9 cellular contexts compared by ENCODE assay signal in the genomic region with DNA sequence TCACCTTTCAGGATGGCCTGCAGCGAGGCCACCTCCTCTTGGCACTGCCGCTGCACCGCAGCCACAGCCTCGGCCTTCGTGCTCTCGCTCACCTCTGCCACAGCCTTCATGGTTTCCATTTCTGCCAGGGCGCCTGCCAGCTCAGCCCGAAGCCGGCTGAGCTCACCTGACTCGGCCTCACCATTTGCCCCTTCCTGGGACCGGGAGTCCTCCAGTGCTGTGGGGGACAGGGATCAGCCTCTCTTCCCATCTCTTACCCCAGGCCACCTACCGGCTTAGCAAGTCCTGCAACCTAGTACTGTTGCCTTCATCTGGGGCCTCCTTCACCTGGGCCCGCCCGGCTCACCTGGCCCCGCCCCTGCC. TPM values are rescaled to one million over a fixed set of nuclear protein-coding genes. Genes with fewer than 3 reads are reported as not detected.
DNase-seq lines count a peak whose midpoint lies in the region; ATAC-seq and TF ChIP-seq lines count a peak whose summit lies in the region.
"Had no signal": no experiment of that assay in that cellular context is flagged by ENCODE, and none has a peak within 500 bp of the region (broad histone marks: within the 10 kb centered on the region; RNA-seq: fewer than 3 reads in every experiment).

No MANE protein-coding gene starts in this region.

- H3K9me3 ChIP-seq in iPS-18a (ENCODE audit: control insufficient read depth, low read depth, low read length), result no peaks in the 10 kb centered on the region

- intact Hi-C loops in activated CD4-positive, alpha-beta T cell treated with anti-CD3 and anti-CD28 coated beads for 36 hours (cut with DNase I, micrococcal nuclease), result loop anchor here (5.0 to 10.0 kb wide), 2 partner anchors 47 to 1140 kb away; a partner anchor contains a TSS
- intact Hi-C loops in posterior vena cava (cut with DNase I), result no loop called here

- H3K4me1 ChIP-seq in iPS-18a (ENCODE audit: control insufficient read depth, low read depth, low read length), result peaks cover 5% of the 10 kb centered on the region

- CTCF ChIA-PET in activated CD4-positive, alpha-beta T cell treated with anti-CD3 and anti-CD28 coated beads for 36 hours (lab: Charles Lee), result no interaction called here
- CTCF ChIA-PET in WTC11 (lab: Charles Lee), result interaction anchor here (0.9 to 3.3 kb wide), 8 partner anchors 10 to 78 kb away, joined by 3 to 16 read pairs (median 6); a partner anchor contains a TSS

- no peak for ATAC-seq in activated CD4-positive, alpha-beta T cell treated with anti-CD3 and anti-CD28 coated beads for 36 hours
- ATAC-seq in WTC11, result no peak
- ATAC-seq in activated CD4-positive, CD25-positive, alpha-beta regulatory T cell treated with anti-CD3 and anti-CD28 coated beads, Interleukin-2, amount 50 U/mL, for 24 hours, result no peak

- H3K36me3 Mint-ChIP-seq in activated CD4-positive, alpha-beta T cell treated with anti-CD3 and anti-CD28 coated beads for 36 hours (ENCODE audit: low read depth), result peaks cover 7% of the 10 kb centered on the region
- H3K36me3 Mint-ChIP-seq in WTC11, result 0 out of 2 replicates have a peak, but pooled peaks cover 5% of the 10 kb centered on the region

- peaks cover 14% of the 10 kb centered on the region for H3K4me1 Mint-ChIP-seq in activated CD4-positive, alpha-beta T cell treated with anti-CD3 and anti-CD28 coated beads for 36 hours
- peaks cover 14% of the 10 kb centered on the region for H3K4me1 Mint-ChIP-seq in WTC11

- peaks cover 4% of the 10 kb centered on the region for H3K36me3 ChIP-seq in iPS-18a (ENCODE audit: control insufficient read depth, low read depth, low read length)

- no peak for DNase-seq in activated CD4-positive, alpha-beta T cell treated with anti-CD3 and anti-CD28 coated beads for 36 hours
- DNase-seq in activated CD4-positive, alpha-beta T cell treated with anti-CD3 and anti-CD28 coated beads, Interleukin-2, amount 50 U/mL, for 48 hours, result no peak
- DNase-seq in WTC11 (ENCODE audit: low spot score), result no peak
- DNase-seq in substantia nigra (lab: John Stamatoyannopoulos, UW), result peak in 1 of 49 donors; percentile 37
- no peak for DNase-seq in posterior vena cava (ENCODE audit: low spot score)
- no peak for DNase-seq in NCI-H446 treated with DMSO at 0.1 percent for 48 hours (lab: John Stamatoyannopoulos, UW)

- H3K9ac ChIP-seq in iPS-18a (ENCODE audit: low read length), result peak overlapping the region; percentile 46

- POLR2A ChIA-PET in activated CD4-positive, alpha-beta T cell treated with anti-CD3 and anti-CD28 coated beads for 36 hours (lab: Charles Lee), result interaction anchor here (1.1 kb wide), 1 partner anchor 12 kb away, joined by 3 read pairs; no protein-coding TSS in a partner anchor
- POLR2A ChIA-PET in WTC11 (lab: Charles Lee), result interaction anchor here (0.7 to 1.9 kb wide), 3 partner anchors 26 to 61 kb away, joined by 3 to 8 read pairs (median 4); a partner anchor contains a TSS

- no peak for TF ChIP-seq CTCF in WTC11 (IDR thresholded peaks at IDR 0.05)

- peak overlapping the region; percentile 87 for H3K4me3 Mint-ChIP-seq in activated CD4-positive, alpha-beta T cell treated with anti-CD3 and anti-CD28 coated beads for 36 hours
- H3K4me3 Mint-ChIP-seq in WTC11, result peak overlapping the region; percentile 97

- H3K27ac Mint-ChIP-seq in activated CD4-positive, alpha-beta T cell treated with anti-CD3 and anti-CD28 coated beads for 36 hours, result peak overlapping the region; percentile 42
- peak overlapping the region; percentile 98 for H3K27ac Mint-ChIP-seq in WTC11

- H3K27me3 ChIP-seq in iPS-18a (ENCODE audit: control insufficient read depth, insufficient read depth, low read length), result no peaks in the 10 kb centered on the region

- no peaks in the 10 kb centered on the region for H3K9me3 Mint-ChIP-seq in activated CD4-positive, alpha-beta T cell treated with anti-CD3 and anti-CD28 coated beads for 36 hours (ENCODE audit: low read depth)
- H3K9me3 Mint-ChIP-seq in WTC11, result no peaks in the 10 kb centered on the region

- peak overlapping the region; percentile 75 for H3K4me3 ChIP-seq in iPS-18a (ENCODE audit: low read length)

- H3K27ac ChIP-seq in iPS-18a (ENCODE audit: low read length) (peak overlapping the region; percentile 61), substantia nigra (ENCODE audit: low read depth, low read length, poor library complexity, severe bottlenecking) (peak overlapping the region; percentile 95)

- H3K27me3 Mint-ChIP-seq in activated CD4-positive, alpha-beta T cell treated with anti-CD3 and anti-CD28 coated beads for 36 hours, result no peaks in the 10 kb centered on the region
- H3K27me3 Mint-ChIP-seq in WTC11 (ENCODE audit: low read depth), result peaks cover 3% of the 10 kb centered on the region; the same call in 1 of the 2 replicates

TF ChIP-seq in WTC11, 78 proteins besides CTCF, POLR2A, EP300 and RAD21:
- TF ChIP-seq, protein P1, sequence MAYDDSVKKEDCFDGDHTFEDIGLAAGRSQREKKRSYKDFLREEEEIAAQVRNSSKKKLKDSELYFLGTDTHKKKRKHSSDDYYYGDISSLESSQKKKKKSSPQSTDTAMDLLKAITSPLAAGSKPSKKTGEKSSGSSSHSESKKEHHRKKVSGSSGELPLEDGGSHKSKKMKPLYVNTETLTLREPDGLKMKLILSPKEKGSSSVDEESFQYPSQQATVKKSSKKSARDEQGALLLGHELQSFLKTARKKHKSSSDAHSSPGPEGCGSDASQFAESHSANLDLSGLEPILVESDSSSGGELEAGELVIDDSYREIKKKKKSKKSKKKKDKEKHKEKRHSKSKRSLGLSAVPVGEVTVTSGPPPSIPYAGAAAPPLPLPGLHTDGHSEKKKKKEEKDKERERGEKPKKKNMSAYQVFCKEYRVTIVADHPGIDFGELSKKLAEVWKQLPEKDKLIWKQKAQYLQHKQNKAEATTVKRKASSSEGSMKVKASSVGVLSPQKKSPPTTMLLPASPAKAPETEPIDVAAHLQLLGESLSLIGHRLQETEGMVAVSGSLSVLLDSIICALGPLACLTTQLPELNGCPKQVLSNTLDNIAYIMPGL (CRISPR knock-in tag; IDR thresholded peaks at IDR 0.05), result 0 out of 2 replicates have a peak, but pooled peaks have one; percentile 8
- TF ChIP-seq ZBTB21 (CRISPR knock-in tag; IDR thresholded peaks at IDR 0.05; ENCODE audit: borderline replicate concordance), result no peak
- TF ChIP-seq, protein P2, sequence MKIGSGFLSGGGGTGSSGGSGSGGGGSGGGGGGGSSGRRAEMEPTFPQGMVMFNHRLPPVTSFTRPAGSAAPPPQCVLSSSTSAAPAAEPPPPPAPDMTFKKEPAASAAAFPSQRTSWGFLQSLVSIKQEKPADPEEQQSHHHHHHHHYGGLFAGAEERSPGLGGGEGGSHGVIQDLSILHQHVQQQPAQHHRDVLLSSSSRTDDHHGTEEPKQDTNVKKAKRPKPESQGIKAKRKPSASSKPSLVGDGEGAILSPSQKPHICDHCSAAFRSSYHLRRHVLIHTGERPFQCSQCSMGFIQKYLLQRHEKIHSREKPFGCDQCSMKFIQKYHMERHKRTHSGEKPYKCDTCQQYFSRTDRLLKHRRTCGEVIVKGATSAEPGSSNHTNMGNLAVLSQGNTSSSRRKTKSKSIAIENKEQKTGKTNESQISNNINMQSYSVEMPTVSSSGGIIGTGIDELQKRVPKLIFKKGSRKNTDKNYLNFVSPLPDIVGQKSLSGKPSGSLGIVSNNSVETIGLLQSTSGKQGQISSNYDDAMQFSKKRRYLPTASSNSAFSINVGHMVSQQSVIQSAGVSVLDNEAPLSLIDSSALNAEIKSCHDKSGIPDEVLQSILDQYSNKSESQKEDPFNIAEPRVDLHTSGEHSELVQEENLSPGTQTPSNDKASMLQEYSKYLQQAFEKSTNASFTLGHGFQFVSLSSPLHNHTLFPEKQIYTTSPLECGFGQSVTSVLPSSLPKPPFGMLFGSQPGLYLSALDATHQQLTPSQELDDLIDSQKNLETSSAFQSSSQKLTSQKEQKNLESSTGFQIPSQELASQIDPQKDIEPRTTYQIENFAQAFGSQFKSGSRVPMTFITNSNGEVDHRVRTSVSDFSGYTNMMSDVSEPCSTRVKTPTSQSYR (CRISPR knock-in tag; IDR thresholded peaks at IDR 0.05), result 0 out of 2 replicates have a peak, but pooled peaks have one; percentile 23
- TF ChIP-seq, protein P3, sequence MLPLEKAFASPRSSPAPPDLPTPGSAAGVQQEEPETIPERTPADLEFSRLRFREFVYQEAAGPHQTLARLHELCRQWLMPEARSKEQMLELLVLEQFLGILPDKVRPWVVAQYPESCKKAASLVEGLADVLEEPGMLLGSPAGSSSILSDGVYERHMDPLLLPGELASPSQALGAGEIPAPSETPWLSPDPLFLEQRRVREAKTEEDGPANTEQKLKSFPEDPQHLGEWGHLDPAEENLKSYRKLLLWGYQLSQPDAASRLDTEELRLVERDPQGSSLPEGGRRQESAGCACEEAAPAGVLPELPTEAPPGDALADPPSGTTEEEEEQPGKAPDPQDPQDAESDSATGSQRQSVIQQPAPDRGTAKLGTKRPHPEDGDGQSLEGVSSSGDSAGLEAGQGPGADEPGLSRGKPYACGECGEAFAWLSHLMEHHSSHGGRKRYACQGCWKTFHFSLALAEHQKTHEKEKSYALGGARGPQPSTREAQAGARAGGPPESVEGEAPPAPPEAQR (CRISPR knock-in tag; IDR thresholded peaks at IDR 0.05), result no peak
- TF ChIP-seq, protein P4, sequence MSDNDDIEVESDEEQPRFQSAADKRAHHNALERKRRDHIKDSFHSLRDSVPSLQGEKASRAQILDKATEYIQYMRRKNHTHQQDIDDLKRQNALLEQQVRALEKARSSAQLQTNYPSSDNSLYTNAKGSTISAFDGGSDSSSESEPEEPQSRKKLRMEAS (CRISPR knock-in tag; IDR thresholded peaks at IDR 0.05), result peak; percentile 59; the same call in 1 of the 2 replicates
- TF ChIP-seq NFATC4 (CRISPR knock-in tag; IDR thresholded peaks at IDR 0.05), result 0 out of 2 replicates have a peak, but pooled peaks have one; percentile 29

RNA-seq across cellular contexts. Expression of a gene that starts 0.7 kb away (rescaled TPM):
- 10 to 100 TPM in 1 of 2 experiments, 1 to 10 TPM in 1; 8.1 to 12.9 TPM for total RNA-seq in activated CD4-positive, alpha-beta T cell treated with anti-CD3 and anti-CD28 coated beads for 36 hours
- total RNA-seq in WTC11 (2021) (16.5 to 24.0 TPM (median 22.6 TPM) in 3 replicates), posterior vena cava (10 to 100 TPM; 10.3 to 13.7 TPM)

RNA-seq across cellular contexts. Expression of a gene that starts 7.4 kb away (rescaled TPM):
- total RNA-seq in activated CD4-positive, alpha-beta T cell treated with anti-CD3 and anti-CD28 coated beads for 36 hours, result under 1 TPM; 0.74 to 0.80 TPM
- 0.90 to 2.5 TPM (median 2.5 TPM) in 3 replicates for total RNA-seq in WTC11 (2021)
- total RNA-seq in posterior vena cava, result under 1 TPM; 0.32 to 0.33 TPM
- total RNA-seq: Daoy had no signal

RNA-seq across cellular contexts. Expression of a gene that starts 26.4 kb away (rescaled TPM):
- 10 to 100 TPM; 69.2 to 72.7 TPM for total RNA-seq in activated CD4-positive, alpha-beta T cell treated with anti-CD3 and anti-CD28 coated beads for 36 hours
- total RNA-seq in WTC11 (2021) (60.7 to 66.6 TPM (median 64.0 TPM) in 3 replicates), posterior vena cava (10 to 100 TPM; 19.5 to 20.2 TPM)

RNA-seq across cellular contexts. Expression of a gene that starts 46.1 kb away (rescaled TPM):
- total RNA-seq in activated CD4-positive, alpha-beta T cell treated with anti-CD3 and anti-CD28 coated beads for 36 hours, result 1 to 10 TPM; 2.8 to 3.4 TPM
- total RNA-seq in WTC11 (2021) (4.7 to 6.4 TPM (median 5.6 TPM) in 3 replicates), posterior vena cava (1 to 10 TPM in 1 of 2 donors, under 1 TPM in 1; 0.42 to 1.3 TPM)
- total RNA-seq: Daoy had no signal

RNA-seq across cellular contexts. Expression of a gene that starts 50.2 kb away (rescaled TPM):
- 10 to 100 TPM; 12.7 to 14.2 TPM for total RNA-seq in activated CD4-positive, alpha-beta T cell treated with anti-CD3 and anti-CD28 coated beads for 36 hours
- total RNA-seq in WTC11 (2021) (52.4 to 64.4 TPM (median 54.0 TPM) in 3 replicates), posterior vena cava (10 to 100 TPM; 22.4 to 24.9 TPM)

Comparison
In these comparisons a context has a peak if more than half of its experiments do, and no peak if none do; other contexts are left out.
1. intact Hi-C loops: an anchor here in activated CD4-positive, alpha-beta T cell treated with anti-CD3 and anti-CD28 coated beads for 36 hours (5.0 to 10.0 kb wide); none called in posterior vena cava.